Comparison of ENCODE assay signal across 20 cellular contexts in the genomic region with DNA sequence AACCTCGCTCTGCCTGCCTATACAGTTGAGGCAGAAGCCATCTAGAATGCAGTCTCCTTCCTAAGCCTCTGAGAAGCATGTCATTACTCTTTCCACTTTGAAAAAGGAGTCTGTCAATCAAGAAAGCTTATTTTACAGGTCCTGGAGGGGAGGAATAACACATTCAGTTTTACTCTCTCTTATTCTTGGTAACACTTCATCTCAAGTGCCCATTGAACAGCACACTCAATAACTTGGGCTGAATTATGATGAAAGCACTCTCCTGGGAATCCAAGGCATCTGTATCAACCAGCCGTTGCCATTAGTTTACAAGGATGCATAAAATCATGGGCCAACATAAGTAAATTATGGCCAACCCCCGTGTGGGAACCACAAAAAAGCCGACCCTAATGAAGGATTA.
"Had no signal": no experiment of that assay in that cellular context is flagged by ENCODE, and none has a peak within 500 bp of the region (broad histone marks: within the 10 kb centered on the region; RNA-seq: fewer than 3 reads in every experiment).

No MANE protein-coding gene starts in this region.

- DNase-seq: activated CD4-positive, alpha-beta T cell treated with anti-CD3 and anti-CD28 coated beads, Interleukin-2, amount 10 ng/mL, durations not matched to agents 7 days and 5 days; activated CD4-positive, CD25-positive, alpha-beta regulatory T cell treated with anti-CD3 and anti-CD28 coated beads, Interleukin-2, amount 50 U/mL, for 72 hours; activated CD8-positive, alpha-beta T cell treated with anti-CD3 and anti-CD28 coated beads, Interleukin-2, amount 10 ng/mL, durations not matched to agents 7 days and 5 days; activated gamma-delta T cell; anterior cingulate cortex; body of pancreas; head of caudate nucleus; hypothalamus; mesenchymal stem cell; mucosa of descending colon; nephron progenitor cell; pancreas; psoas muscle; right cardiac atrium; stimulated activated CD4-positive, alpha-beta T cell treated with anti-CD3 and anti-CD28 coated beads, Interleukin-12 subunit alpha, Interleukin-12 subunit beta, amount 100 ng/mL, for 4 hours; stimulated activated CD4-positive, alpha-beta T cell treated with anti-CD3 and anti-CD28 coated beads, Interleukin-4, amount 100 ng/mL, for 4 hours; stimulated activated naive CD8-positive, alpha-beta T cell treated with anti-CD3 and anti-CD28 coated beads, Interleukin-15, Interleukin-2, amounts not matched to agents 100 U/mL and 50 U/mL, for 24 hours; upper lobe of left lung; WERI-Rb-1 had no signal

- ATAC-seq: activated CD8-positive, alpha-beta T cell treated with anti-CD3 and anti-CD28 coated beads, Interleukin-2, amount 10 ng/mL, durations not matched to agents 7 days and 5 days; body of pancreas; gastroesophageal sphincter; mucosa of descending colon; pancreas; psoas muscle; right cardiac atrium; stimulated activated naive CD8-positive, alpha-beta T cell treated with anti-CD3 and anti-CD28 coated beads, Interleukin-15, Interleukin-2, amounts not matched to agents 100 U/mL and 50 U/mL, for 24 hours had no signal
